1 cellular context compared by ENCODE assay signal in genomic region chr16:55701442-55702319, GRCh38.
TF ChIP-seq lines count a peak whose summit lies in the region.

No MANE protein-coding gene starts in this region.

TF ChIP-seq in H1, 55 proteins besides CTCF, POLR2A, EP300 and RAD21 (continued from another document):
- no peak for TF ChIP-seq JUN (IDR thresholded peaks at IDR 0.05; ENCODE audit: low read depth, low read length)
- no peak for TF ChIP-seq MAFK (IDR thresholded peaks at IDR 0.05; ENCODE audit: low read depth, low read length)
TF ChIP-seq in H1: peak in this region for 0.
